In the genomic region with DNA sequence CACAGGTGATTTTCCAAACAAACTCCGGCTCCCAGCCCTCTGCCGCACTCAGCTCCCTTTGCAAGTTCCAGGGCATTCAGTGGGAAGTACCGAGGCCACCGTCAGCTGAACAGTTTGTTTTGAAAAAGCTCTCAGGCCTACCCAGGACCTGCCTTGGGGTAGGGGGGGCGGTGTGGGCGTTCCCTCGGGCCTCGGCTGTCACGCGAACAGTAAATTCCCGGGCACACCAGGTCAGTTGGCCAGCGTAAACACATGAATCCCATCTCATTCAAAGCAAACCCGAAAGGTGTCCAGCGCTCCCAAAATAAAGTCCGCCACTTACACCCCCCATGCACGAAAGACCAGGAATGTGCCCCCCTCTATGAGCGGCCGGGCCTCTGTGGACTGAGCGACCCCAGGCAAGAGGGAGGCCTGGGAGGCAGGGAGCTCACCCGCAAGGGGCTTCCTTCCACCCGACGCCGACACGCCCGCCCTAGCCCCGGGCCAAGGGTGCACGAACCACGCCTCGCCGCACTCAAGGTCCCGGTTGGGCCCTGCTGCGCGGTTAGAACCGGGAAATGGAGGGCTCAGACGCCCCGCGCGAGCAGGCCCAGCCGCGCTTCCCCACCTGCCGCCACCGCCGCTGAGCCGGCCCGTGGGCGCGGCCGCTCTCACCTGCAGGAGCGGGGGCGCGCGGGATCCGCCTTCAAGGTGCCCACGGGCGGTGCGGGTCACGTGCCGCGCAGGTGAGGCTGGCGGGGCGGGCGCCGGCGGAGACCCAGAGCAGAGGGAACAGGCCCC, we compare ENCODE assay signal across 7 cellular contexts. TPM values are rescaled to one million over a fixed set of nuclear protein-coding genes. Genes with fewer than 3 reads are reported as not detected.
A peak's percentile ranks its signal among the peaks of the same experiment; 100 is the strongest.
DNase-seq lines count a peak whose midpoint lies in the region; ATAC-seq, FAIRE-seq and TF ChIP-seq lines count a peak whose summit lies in the region.

Gene WDSUB1, minus strand, starts transcription at position 775 of the 780 bp plus-strand sequence. CDS start 3,634 bp downstream, outside the sequence.

- H2BK120ac ChIP-seq in H1 (replicated peaks; ENCODE audit: low read depth, low read length), result peak within 1 kb of the TSS; percentile 33

- no peaks in the 10 kb centered on the region; the same call in 1 of the 2 replicates for H3K79me1 ChIP-seq in H1 (ENCODE audit: low read depth, low read length)

- peak within 1 kb of the TSS; percentile 65 for H4K91ac ChIP-seq in H1 (replicated peaks; ENCODE audit: insufficient read length, low read length)

- H3K27me3 Mint-ChIP-seq in memory B cell, result peaks cover 2% of the 10 kb centered on the region
- H3K27me3 Mint-ChIP-seq in stimulated activated memory B cell treated with anti-CD40 and anti-IgM and Interleukin-4, amounts not matched to agents 10 μg/mL and 1 μg/mL and 100 μg/mL, for 72 hours, result no peaks in the 10 kb centered on the region

- BruUV-seq in HCT116 (replicated peaks; lab: Mats Ljungman, UMichigan), result no TSS peak

- RAD21 ChIA-PET in HCT116 (lab: Charles Lee; ENCODE audit: low non-redundant PET in 1 of 2, low total read pairs in 2 of 2, uncharacterized antibody in 2 of 2, unreplicated experiment in 2 of 2), result no interaction called here

- DNase-seq in GM12865 (ENCODE audit: low read depth) (peak; percentile 53), HCT116 (ENCODE audit: low read depth, low spot score) (no peak), NAMALWA (ENCODE audit: low spot score) (peak; percentile 57), H1 (ENCODE audit: low read depth in 1 of 2, low spot score in 2 of 2) (peak in 1 of 2 experiments; percentile 68), memory B cell (ENCODE audit: low spot score in 2 of 2) (peak in 1 of 2 donors; percentile 11)
- peak; percentile 26 to 31 for DNase-seq in activated CD4-positive, alpha-beta T cell treated with anti-CD3 and anti-CD28 coated beads for 4 hours

- H3K4me1 Mint-ChIP-seq in memory B cell, result peaks cover 15% of the 10 kb centered on the region
- H3K4me1 Mint-ChIP-seq in stimulated activated memory B cell treated with anti-CD40 and anti-IgM and Interleukin-4, amounts not matched to agents 10 μg/mL and 1 μg/mL and 100 μg/mL, for 72 hours, result peaks cover 32% of the 10 kb centered on the region

- no peak for FAIRE-seq in H1 (lab: Jason Lieb, UNC)

- H3K79me2 ChIP-seq in HCT116 (ENCODE audit: insufficient read depth, low read length), result peaks cover 14% of the 10 kb centered on the region
- H3K79me2 ChIP-seq in H1 (ENCODE audit: control insufficient read depth in 1 of 2, insufficient read depth in 2 of 2, low read length in 2 of 2), result peaks cover 0 to 7% of the 10 kb centered on the region in 2 experiments; a peak in 2 of 4 replicates

- peak within 1 kb of the TSS; percentile 84 for H3K56ac ChIP-seq in H1 (replicated peaks; ENCODE audit: insufficient read length, low read depth, low read length)

- peak within 1 kb of the TSS; percentile 88 for H3K4me3 Mint-ChIP-seq in memory B cell
- peak within 1 kb of the TSS; percentile 80 for H3K4me3 Mint-ChIP-seq in stimulated activated memory B cell treated with anti-CD40 and anti-IgM and Interleukin-4, amounts not matched to agents 10 μg/mL and 1 μg/mL and 100 μg/mL, for 72 hours

- H3K9me2 ChIP-seq in HCT116 (ENCODE audit: insufficient read depth), result no peaks in the 10 kb centered on the region

- H3K23ac ChIP-seq in H1 (ENCODE audit: insufficient read length), result no peak within 1 kb of the TSS

- TF ChIP-seq CTCF in GM12865 (IDR thresholded peaks at IDR 0.05; ENCODE audit: insufficient read depth, low read depth, low read length, missing control alignments), result no peak
- TF ChIP-seq CTCF in HCT116 (IDR thresholded peaks at IDR 0.05 in 2 of 3, conservative IDR thresholded peaks at IDR 0.05 in 1 of 3; ENCODE audit: borderline replicate concordance in 1 of 3, insufficient read depth in 1 of 3, low read depth in 2 of 3, low read length in 2 of 3), result no peak
- no peak for TF ChIP-seq CTCF in H1 (IDR thresholded peaks at IDR 0.05; ENCODE audit: control extremely low read depth in 1 of 3, insufficient read depth in 1 of 3, low read depth in 1 of 3, low read length in 3 of 3)

- H3K4me2 ChIP-seq in HCT116 (ENCODE audit: low read length) (peak within 1 kb of the TSS; percentile 93), H1 (ENCODE audit: insufficient read depth in 1 of 2, low read depth in 2 of 2, low read length in 2 of 2) (peak within 1 kb of the TSS; percentile 92 to 97)

- no peaks in the 10 kb centered on the region for H4K20me1 ChIP-seq in HCT116 (ENCODE audit: insufficient read depth)
- H4K20me1 ChIP-seq in H1 (replicated peaks in 1 of 2; ENCODE audit: control insufficient read depth in 1 of 2, insufficient read depth in 2 of 2, low read length in 2 of 2), result no peaks in the 10 kb centered on the region

- H3K9me3 Mint-ChIP-seq in memory B cell, result no peaks in the 10 kb centered on the region
- H3K9me3 Mint-ChIP-seq in stimulated activated memory B cell treated with anti-CD40 and anti-IgM and Interleukin-4, amounts not matched to agents 10 μg/mL and 1 μg/mL and 100 μg/mL, for 72 hours, result no peaks in the 10 kb centered on the region

- H3K27me3 ChIP-seq in HCT116 (ENCODE audit: insufficient read depth, low read length) (no peaks in the 10 kb centered on the region), H1 (replicated peaks in 1 of 4; ENCODE audit: control insufficient read depth in 3 of 4, extremely low read depth in 1 of 4, insufficient read depth in 3 of 4, low read length in 3 of 4) (no peaks in the 10 kb centered on the region; a peak in 1 of 7 replicates)

- peak within 1 kb of the TSS; percentile 98 for H4K8ac ChIP-seq in H1 (ENCODE audit: extremely low read depth, insufficient read depth, low read length)

- H2AFZ ChIP-seq in HCT116 (ENCODE audit: low read depth, low read length, poor library complexity, severe bottlenecking), result peak within 1 kb of the TSS; percentile 42
- H2AFZ ChIP-seq in H1 (ENCODE audit: low read length), result peak within 1 kb of the TSS; percentile 100

- H3K4me1 ChIP-seq in HCT116 (ENCODE audit: control insufficient read depth in 1 of 2, insufficient read depth in 2 of 2, low read length in 2 of 2), result peaks cover 7 to 29% of the 10 kb centered on the region in 2 experiments
- H3K4me1 ChIP-seq in H1 (replicated peaks in 1 of 4; ENCODE audit: control insufficient read depth in 3 of 4, insufficient read depth in 4 of 4, low read length in 3 of 4), result no peaks in the 10 kb centered on the region

- peak within 1 kb of the TSS; percentile 82 for H4K5ac ChIP-seq in H1 (ENCODE audit: insufficient read length, low read depth, low read length)

- H3K36me3 ChIP-seq in HCT116 (ENCODE audit: control insufficient read depth in 1 of 2, insufficient read depth in 2 of 2, low read length in 2 of 2), result no peaks in the 10 kb centered on the region
- H3K36me3 ChIP-seq in H1 (ENCODE audit: control insufficient read depth in 2 of 4, insufficient read depth in 4 of 4, low read length in 3 of 4), result no peaks in the 10 kb centered on the region

- H2BK20ac ChIP-seq in H1 (ENCODE audit: low read length), result no peak within 1 kb of the TSS

- peak within 1 kb of the TSS; percentile 72 for H3K27ac Mint-ChIP-seq in memory B cell
- H3K27ac Mint-ChIP-seq in stimulated activated memory B cell treated with anti-CD40 and anti-IgM and Interleukin-4, amounts not matched to agents 10 μg/mL and 1 μg/mL and 100 μg/mL, for 72 hours, result peak within 1 kb of the TSS; percentile 83

- peaks cover 3% of the 10 kb centered on the region for H3K36me3 Mint-ChIP-seq in memory B cell
- H3K36me3 Mint-ChIP-seq in stimulated activated memory B cell treated with anti-CD40 and anti-IgM and Interleukin-4, amounts not matched to agents 10 μg/mL and 1 μg/mL and 100 μg/mL, for 72 hours, result peaks cover 7% of the 10 kb centered on the region

- TF ChIP-seq POLR2A in HCT116 (IDR thresholded peaks at IDR 0.05; ENCODE audit: borderline replicate concordance, extremely low read depth, insufficient read depth, insufficient read length), result no peak
- peak in 1 of 2 experiments; percentile 33; a peak in 1 of 3 replicates for TF ChIP-seq POLR2A in H1 (IDR thresholded peaks at IDR 0.05; ENCODE audit: control extremely low read depth in 1 of 2, low read depth in 2 of 2, low read length in 2 of 2)

- peaks cover 10% of the 10 kb centered on the region; the same call in 1 of the 2 replicates for H3K23me2 ChIP-seq in H1 (ENCODE audit: low read depth, low read length)

- TF ChIP-seq EP300 in H1 (IDR thresholded peaks at IDR 0.05; ENCODE audit: borderline replicate concordance in 1 of 2, low read depth in 2 of 2, low read length in 2 of 2), result no peak

- peak within 1 kb of the TSS; percentile 96 for H2BK5ac ChIP-seq in H1 (ENCODE audit: low read depth, low read length)

- 0 out of 2 replicates have a peak within 1 kb of the TSS, but pooled peaks have one; percentile 9 for H2BK12ac ChIP-seq in H1 (ENCODE audit: low read depth, low read length)

- H2AK5ac ChIP-seq in H1 (ENCODE audit: low read depth, low read length), result no peak within 1 kb of the TSS

- H3K4me3 ChIP-seq in GM12865 (ENCODE audit: low read depth, low read length) (peak within 1 kb of the TSS; percentile 69), HCT116 (replicated peaks in 1 of 2; ENCODE audit: low read depth in 1 of 2, low read length in 2 of 2) (peak within 1 kb of the TSS; percentile 73 to 78), H1 (ENCODE audit: extremely low read depth in 1 of 4, insufficient read depth in 2 of 4, low read depth in 3 of 4, low read length in 4 of 4) (peak within 1 kb of the TSS; percentile 67 to 83 (median 70))

- H3K9me3 ChIP-seq in HCT116 (ENCODE audit: control insufficient read depth in 1 of 2, insufficient read depth in 1 of 2, low read depth in 1 of 2, low read length in 2 of 2) (no peaks in the 10 kb centered on the region), H1 (ENCODE audit: insufficient read depth in 2 of 2, low read depth in 1 of 2, low read length in 1 of 2) (no peaks in the 10 kb centered on the region)

- peak within 1 kb of the TSS; percentile 98 for H3K18ac ChIP-seq in H1 (ENCODE audit: extremely low read depth, low read length)

- H3K9ac ChIP-seq in HCT116 (ENCODE audit: low read length) (peak within 1 kb of the TSS; percentile 69), H1 (replicated peaks in 1 of 4; ENCODE audit: extremely low read depth in 1 of 4, low read depth in 3 of 4, low read length in 3 of 4) (peak within 1 kb of the TSS in 3 of 4 experiments; percentile 67 to 96 (median 87); a peak in 6 of 7 replicates)

- intact Hi-C loops in HCT116 (cut with micrococcal nuclease), result loop anchor here (5.0 kb wide), 1 partner anchor 331 kb away; the partner anchor contains the start of gene BAZ2B

- CTCF ChIA-PET in HCT116 (lab: Charles Lee), result no interaction called here
- CTCF ChIA-PET in H1 (lab: Charles Lee; ENCODE audit: partially characterized antibody), result interaction anchor here (0.6 kb wide), 1 partner anchor 634 kb away, joined by 4 read pairs; no protein-coding TSS in a partner anchor

- H3K14ac ChIP-seq in H1 (ENCODE audit: insufficient read length), result no peak within 1 kb of the TSS

- peak within 1 kb of the TSS; percentile 86 for H3K27ac ChIP-seq in HCT116 (ENCODE audit: low read depth, low read length)
- peak within 1 kb of the TSS; percentile 86 for H3K27ac ChIP-seq in H1 (ENCODE audit: low read depth, low read length)

- peak within 1 kb of the TSS; percentile 81; the same call in 1 of the 2 replicates for H2BK15ac ChIP-seq in H1 (ENCODE audit: low read length)

- TF ChIP-seq RAD21 in HCT116 (IDR thresholded peaks at IDR 0.05; ENCODE audit: low read depth), result no peak
- TF ChIP-seq RAD21 in H1 (IDR thresholded peaks at IDR 0.05 in 1 of 2, conservative IDR thresholded peaks at IDR 0.05 in 1 of 2; ENCODE audit: low read depth in 2 of 2, low read length in 2 of 2), result no peak; a peak in 1 of 4 replicates

- peak; percentile 18 for ATAC-seq in HCT116
- ATAC-seq in memory B cell (ENCODE audit: low read depth), result peak; percentile 45
- ATAC-seq in stimulated activated memory B cell treated with anti-CD40 and anti-IgM and Interleukin-4, amounts not matched to agents 10 μg/mL and 1 μg/mL and 100 μg/mL, for 72 hours, result peak; percentile 44

- POLR2A ChIA-PET in HCT116 (lab: Charles Lee) (interaction anchor here (0.8 kb wide), 1 partner anchor 290 kb away, joined by 3 read pairs; no protein-coding TSS in a partner anchor), H1 (lab: Charles Lee; ENCODE audit: partially characterized antibody) (interaction anchor here (0.7 to 2.2 kb wide), 10 partner anchors 10 to 776 kb away, joined by 3 to 9 read pairs (median 3); partner anchors contain the start of gene MARCHF7)

- H3K4ac ChIP-seq in H1 (replicated peaks; ENCODE audit: insufficient read length, low read depth, low read length), result no peak within 1 kb of the TSS

- WGBS in H1 (ENCODE audit: extremely low coverage in 1 of 2, insufficient coverage in 1 of 2, insufficient read length in 1 of 2, insufficient replicate concordance in 2 of 2, low coverage in 1 of 2, low lambda C conversion rate in 2 of 2, missing lambda C conversion rate in 1 of 2), 2 experiments, result 4% methylated on average over 59 of the region's 64 CpGs; no CpG with 5 or more reads in 1 of the 2 experiments

RNA-seq across cellular contexts. Expression of gene WDSUB1, which starts in this region (rescaled TPM):
- 8.8 TPM for total RNA-seq in HCT116 (2021; ENCODE audit: unreplicated experiment)
- polyA plus RNA-seq in HCT116 (2012), result 6.0 TPM in 2 replicates
- 5.5 and 8.0 TPM in 2 replicates for total RNA-seq in H1 (2021; fragmentation: NEBNext Ultra II Directional; extraction: Animal tissue kit (Norgen Biotek cat#: 25700))
- 4.4 and 5.5 TPM in 2 replicates for polyA plus RNA-seq in H1 (2011; rRNA removed)
- polyA plus RNA-seq in H1 (2011; cell fraction: cytosol; rRNA removed), result 5.9 TPM
- 5.4 TPM for polyA plus RNA-seq in H1 (2011; cell fraction: nucleus; rRNA removed)
- 6.0 to 6.2 TPM (median 6.1 TPM) in 4 replicates for polyA plus RNA-seq in H1 (2012, experiment 1 of 2)
- polyA plus RNA-seq in H1 (2012, experiment 2 of 2), result 1.1 TPM
- polyA plus RNA-seq in H1 (2013, experiment 1 of 2), result 4.5 TPM
- polyA plus RNA-seq in H1 (2013, experiment 2 of 2), result 4.3 TPM
- 12.3 and 13.2 TPM in 2 replicates for polyA minus RNA-seq in H1 (2011; rRNA and poly(A)+ RNA removed)
- 3.3 TPM for polyA minus RNA-seq in H1 (2011; cell fraction: cytosol; rRNA and poly(A)+ RNA removed)
- 16.4 TPM for polyA minus RNA-seq in H1 (2011; cell fraction: nucleus; rRNA and poly(A)+ RNA removed)
